ENCODE assay signal across 29 cellular contexts in the genomic region with DNA sequence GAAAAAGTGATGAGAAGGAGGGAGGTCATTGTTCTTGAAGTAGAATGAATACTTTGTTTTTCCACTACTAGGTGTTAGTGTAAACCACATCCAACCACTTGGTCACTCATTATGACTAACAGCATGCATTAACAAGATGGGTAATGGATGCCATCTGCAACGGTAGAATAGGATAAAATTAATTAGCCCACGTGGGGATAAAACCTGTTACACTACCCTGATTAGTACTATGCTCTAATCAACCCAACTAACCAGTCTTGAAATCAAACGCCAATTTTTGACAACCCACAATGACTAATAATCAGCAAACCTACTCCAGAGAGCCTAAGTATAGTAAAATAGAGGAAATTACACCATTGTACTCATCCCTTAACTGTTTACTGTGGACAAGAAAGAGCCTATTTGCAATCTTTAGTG.
DNase-seq lines count a peak whose midpoint lies in the region; ATAC-seq and TF ChIP-seq lines count a peak whose summit lies in the region.
"Had no signal": no experiment of that assay in that cellular context is flagged by ENCODE, and none has a peak within 500 bp of the region (broad histone marks: within the 10 kb centered on the region; RNA-seq: fewer than 3 reads in every experiment).

No MANE protein-coding gene starts in this region.

- no peak overlapping the region for H3K27ac ChIP-seq in aorta (ENCODE audit: low read depth in 1 of 2, low read length in 2 of 2)
- H3K27ac ChIP-seq: 22Rv1, left lung, neutrophil, prostate gland, thoracic aorta, VCaP had no signal

- H3K4me3 ChIP-seq in aorta (ENCODE audit: low read length in 2 of 2), result no peak overlapping the region
- H3K4me3 ChIP-seq: left lung, prostate gland, thoracic aorta had no signal

- H3K27me3 Mint-ChIP-seq in endothelial cell (ENCODE audit: unreplicated experiment), result peaks cover 2% of the 10 kb centered on the region
- H3K27me3 Mint-ChIP-seq: activated CD4-positive, alpha-beta T cell treated with anti-CD3 and anti-CD28 coated beads, Interleukin-2, amount 10 ng/mL, durations not matched to agents 24 days and 14 days; stimulated activated naive B cell treated with anti-CD40 and anti-IgM and Interleukin-4, amounts not matched to agents 10 μg/mL and 1 μg/mL and 100 μg/mL, for 72 hours had no signal

- intact Hi-C loops in aorta (cut with DNase I), result no loop called here

- no peaks in the 10 kb centered on the region for H3K9me3 ChIP-seq in aorta (ENCODE audit: control insufficient read depth, low read length)
- H3K9me3 ChIP-seq: left lung, neutrophil, prostate gland, thoracic aorta had no signal

- H3K36me3 Mint-ChIP-seq in endothelial cell (ENCODE audit: low read depth, unreplicated experiment), result peaks cover 6% of the 10 kb centered on the region

- TF ChIP-seq CTCF in endothelial cell (IDR thresholded peaks at IDR 0.05; ENCODE audit: unreplicated experiment), result no peak

- peak; percentile 75 for ATAC-seq in GM19452 (IDR thresholded peaks at IDR 0.05; ENCODE audit: unreplicated experiment)
- peak; percentile 82 for ATAC-seq in HG03175 (IDR thresholded peaks at IDR 0.05; ENCODE audit: unreplicated experiment)
- no peak for ATAC-seq in aorta (ENCODE audit: low FRiP score)
- ATAC-seq: left lung; Panc1; sciatic nerve; stimulated activated naive B cell treated with anti-CD40 and anti-IgM and Interleukin-4, amounts not matched to agents 10 μg/mL and 1 μg/mL and 100 μg/mL, for 72 hours had no signal

- DNase-seq in NCI-H82 (lab: John Stamatoyannopoulos, UW), result peak; percentile 21
- DNase-seq in NCI-H82 treated with DMSO at 0.1 percent for 48 hours (lab: John Stamatoyannopoulos, UW; ENCODE audit: unreplicated experiment), result no peak
- DNase-seq in endothelial cell (ENCODE audit: low spot score), result no peak
- DNase-seq in SIG-M5 treated with dmso at 0.1 percent for 504 hours (lab: John Stamatoyannopoulos, UW; ENCODE audit: unreplicated experiment), result no peak
- DNase-seq in aorta, result no peak
- no peak for DNase-seq in NCI-H748 treated with DMSO at 0.1 percent for 48 hours (lab: John Stamatoyannopoulos, UW)
- DNase-seq: activated CD4-positive, alpha-beta T cell treated with anti-CD3 and anti-CD28 coated beads, Interleukin-2, amount 10 ng/mL, durations not matched to agents 24 days and 14 days; activated naive CD4-positive, alpha-beta T cell treated with anti-CD3 and anti-CD28 coated beads for 36 hours; amniotic stem cell; glutamatergic neuron; left lung; mesenchymal stem cell; NCI-H1694 treated with DMSO at 0.1 percent for 48 hours; NCI-H2171; NCI-H524 treated with DMSO at 0.1 percent for 48 hours; SHP77; stimulated activated CD4-positive, alpha-beta T cell treated with anti-CD3 and anti-CD28 coated beads, Interleukin-12 subunit alpha, Interleukin-12 subunit beta, amount 100 ng/mL, for 4 hours; stimulated activated CD4-positive, alpha-beta T cell treated with anti-CD3 and anti-CD28 coated beads, Interleukin-4, amount 100 ng/mL, for 4 hours; stimulated activated naive B cell treated with anti-CD40 and anti-IgM and Interleukin-4, amounts not matched to agents 10 μg/mL and 1 μg/mL and 100 μg/mL, for 72 hours had no signal

- 68 to 94% methylated on average over 3 of the region's 3 CpGs for WGBS in aorta, 2 donors

- no peak overlapping the region for H3K27ac Mint-ChIP-seq in endothelial cell (ENCODE audit: unreplicated experiment)
- H3K27ac Mint-ChIP-seq: activated CD4-positive, alpha-beta T cell treated with anti-CD3 and anti-CD28 coated beads, Interleukin-2, amount 10 ng/mL, durations not matched to agents 24 days and 14 days; activated naive CD4-positive, alpha-beta T cell treated with anti-CD3 and anti-CD28 coated beads for 36 hours; CD14-positive monocyte; stimulated activated naive B cell treated with anti-CD40 and anti-IgM and Interleukin-4, amounts not matched to agents 10 μg/mL and 1 μg/mL and 100 μg/mL, for 72 hours had no signal

- peaks cover 2% of the 10 kb centered on the region for H3K4me1 Mint-ChIP-seq in endothelial cell (ENCODE audit: unreplicated experiment)
- H3K4me1 Mint-ChIP-seq: CD14-positive monocyte; stimulated activated naive B cell treated with anti-CD40 and anti-IgM and Interleukin-4, amounts not matched to agents 10 μg/mL and 1 μg/mL and 100 μg/mL, for 72 hours had no signal

- H3K36me3 ChIP-seq in aorta (ENCODE audit: control insufficient read depth in 1 of 2, insufficient read depth in 2 of 2, low read length in 1 of 2), result peaks cover 0 to 2% of the 10 kb centered on the region in 2 donors
- H3K36me3 ChIP-seq: prostate gland had no signal

- H3K9me3 Mint-ChIP-seq in endothelial cell (ENCODE audit: unreplicated experiment), result no peaks in the 10 kb centered on the region
- H3K9me3 Mint-ChIP-seq: activated CD4-positive, alpha-beta T cell treated with anti-CD3 and anti-CD28 coated beads, Interleukin-2, amount 10 ng/mL, durations not matched to agents 24 days and 14 days; activated naive CD4-positive, alpha-beta T cell treated with anti-CD3 and anti-CD28 coated beads for 36 hours; CD14-positive monocyte; stimulated activated naive B cell treated with anti-CD40 and anti-IgM and Interleukin-4, amounts not matched to agents 10 μg/mL and 1 μg/mL and 100 μg/mL, for 72 hours had no signal

- peak overlapping the region; percentile 54 for H3K4me3 Mint-ChIP-seq in endothelial cell (ENCODE audit: unreplicated experiment)
- H3K4me3 Mint-ChIP-seq: activated CD4-positive, alpha-beta T cell treated with anti-CD3 and anti-CD28 coated beads, Interleukin-2, amount 10 ng/mL, durations not matched to agents 24 days and 14 days; activated naive CD4-positive, alpha-beta T cell treated with anti-CD3 and anti-CD28 coated beads for 36 hours; CD14-positive monocyte; stimulated activated naive B cell treated with anti-CD40 and anti-IgM and Interleukin-4, amounts not matched to agents 10 μg/mL and 1 μg/mL and 100 μg/mL, for 72 hours had no signal

- no peaks in the 10 kb centered on the region for H3K27me3 ChIP-seq in aorta (ENCODE audit: control insufficient read depth in 1 of 2, insufficient read depth in 2 of 2, low read length in 1 of 2)
- H3K27me3 ChIP-seq: left lung, neutrophil had no signal

- no peaks in the 10 kb centered on the region for H3K4me1 ChIP-seq in aorta (ENCODE audit: control insufficient read depth in 1 of 2, insufficient read depth in 2 of 2, low read length in 2 of 2)
- H3K4me1 ChIP-seq: left lung, prostate gland had no signal
